In genomic region chr10:21068025-21068656, GRCh38 we compare ENCODE assay signal across 19 cellular contexts.
"Had no signal": no experiment of that assay in that cellular context is flagged by ENCODE, and none has a peak within 500 bp of the region (broad histone marks: within the 10 kb centered on the region; RNA-seq: fewer than 3 reads in every experiment).

No MANE protein-coding gene starts in this region.

- FAIRE-seq: endothelial cell of umbilical vein, pancreas, small intestine had no signal

- H3K27ac ChIP-seq: coronary artery, foreskin keratinocyte, lower lobe of right lung, pancreas, psoas muscle had no signal

- H3K4me3 ChIP-seq: coronary artery, lower lobe of right lung, pancreas, psoas muscle had no signal

- H3K36me3 ChIP-seq: lower lobe of right lung, pancreas had no signal

- H3K27me3 ChIP-seq: pancreas had no signal

- DNase-seq: effector CD4-positive, alpha-beta T cell; endodermal cell; erythroblast; foreskin keratinocyte; islet precursor cell; lower lobe of right lung; mesenchymal stem cell; naive B cell; occipital lobe; pancreas; psoas muscle; retina; small intestine; stimulated activated CD4-positive, alpha-beta T cell treated with anti-CD3 and anti-CD28 coated beads, Interleukin-12 subunit alpha, Interleukin-12 subunit beta, amount 100 ng/mL, for 4 hours; stimulated activated naive CD4-positive, alpha-beta T cell; trophoblast cell had no signal

- H3K9me3 ChIP-seq: lower lobe of right lung, pancreas, psoas muscle had no signal

- ATAC-seq: foreskin keratinocyte, left lobe of liver, lower lobe of right lung, pancreas, psoas muscle had no signal

- H3K4me1 ChIP-seq: foreskin keratinocyte, lower lobe of right lung, psoas muscle had no signal
